Comparison of ENCODE assay signal across 26 cellular contexts in genomic region chr7:35483568-35483967, GRCh38.
"Had no signal": no experiment of that assay in that cellular context is flagged by ENCODE, and none has a peak within 500 bp of the region (broad histone marks: within the 10 kb centered on the region; RNA-seq: fewer than 3 reads in every experiment).

No MANE protein-coding gene starts in this region.

- H3K27ac ChIP-seq: neural progenitor cell, neutrophil, ovary, parathyroid adenoma, psoas muscle, right lobe of liver, sigmoid colon, stomach, thoracic aorta, thyroid gland, tibial nerve, upper lobe of right lung, vagina had no signal

- H2AFZ ChIP-seq: neural progenitor cell, parathyroid adenoma had no signal

- H3K9me3 ChIP-seq: neutrophil, ovary, psoas muscle, right lobe of liver, sigmoid colon, stomach, thoracic aorta, thyroid gland, upper lobe of right lung, vagina had no signal

- DNase-seq: naive thymus-derived CD4-positive, alpha-beta T cell; natural killer cell; nucleus accumbens; ovary; posterior cingulate gyrus; psoas muscle; right cardiac atrium; right lobe of liver; sigmoid colon; small intestine; stimulated activated CD4-positive, alpha-beta T cell treated with anti-CD3 and anti-CD28 coated beads, Interleukin-15, amount 100 ng/mL, for 24 hours; stimulated activated CD4-positive, alpha-beta T cell treated with anti-CD3 and anti-CD28 coated beads, Interleukin-2, amount 100 ng/mL, for 24 hours; stimulated activated CD4-positive, alpha-beta T cell treated with anti-CD3 and anti-CD28 coated beads, Interleukin-2, amount 100 ng/mL, for 48 hours; stimulated activated CD4-positive, alpha-beta T cell treated with anti-CD3 and anti-CD28 coated beads, Interleukin-4, amount 100 ng/mL, for 24 hours; stimulated activated naive B cell treated with anti-CD40 and anti-IgM and Interleukin-4, amounts not matched to agents 10 μg/mL and 1 μg/mL and 100 μg/mL, for 72 hours; stimulated activated naive CD4-positive, alpha-beta T cell treated with Interleukin-2 at 50 U/mL for 16 hours; stomach; thyroid gland; upper lobe of right lung had no signal

- H3K36me3 ChIP-seq: neural progenitor cell, neutrophil, ovary, right lobe of liver, sigmoid colon, stomach, thoracic aorta, thyroid gland, tibial nerve, upper lobe of right lung, vagina had no signal

- H3K4me1 ChIP-seq: parathyroid adenoma, psoas muscle, right lobe of liver, sigmoid colon, stomach, tibial nerve, upper lobe of right lung, vagina had no signal

- H3K9ac ChIP-seq: neural progenitor cell, parathyroid adenoma had no signal

- H3K79me2 ChIP-seq: parathyroid adenoma had no signal

- H3K27me3 ChIP-seq: neural progenitor cell, ovary, right lobe of liver, sigmoid colon, stomach, thyroid gland, tibial nerve, upper lobe of right lung, vagina had no signal

- ATAC-seq: naive thymus-derived CD4-positive, alpha-beta T cell; natural killer cell; psoas muscle; right cardiac atrium; right lobe of liver; stimulated activated effector memory CD8-positive, alpha-beta T cell treated with anti-CD3 and anti-CD28 coated beads, Interleukin-12 subunit alpha, Interleukin-12 subunit beta, amount 100 ng/mL, for 72 hours; stimulated activated naive B cell treated with anti-CD40 and anti-IgM and Interleukin-4, amounts not matched to agents 10 μg/mL and 1 μg/mL and 100 μg/mL, for 72 hours; upper lobe of right lung had no signal

- H3K4me2 ChIP-seq: neural progenitor cell had no signal

- H3K4me3 ChIP-seq: neural progenitor cell, ovary, psoas muscle, right lobe of liver, sigmoid colon, stomach, thoracic aorta, thyroid gland, tibial nerve, upper lobe of right lung, vagina had no signal
